In genomic region chr4:83252782-83253405, GRCh38 we compare ENCODE assay signal across 8 cellular contexts. TPM values are rescaled to one million over a fixed set of nuclear protein-coding genes. Genes with fewer than 3 reads are reported as not detected.
DNase-seq lines count a peak whose midpoint lies in the region; ATAC-seq and TF ChIP-seq lines count a peak whose summit lies in the region.

No MANE protein-coding gene starts in this region.

- H3K27me3 ChIP-seq in BE2C: no peaks in the 10 kb centered on the region

- no peaks in the 10 kb centered on the region for H3K4me1 ChIP-seq in BE2C

- DNase-seq in BE2C (peak; percentile 80), RPMI8226 (peak; percentile 82), activated T-helper 1 cell treated with Interleukin-2 at 50 U/mL for 16 hours (ENCODE audit: low read depth) (peak; percentile 55), germinal center (ENCODE audit: low spot score) (peak; percentile 67), retinal pigment epithelial cell (ENCODE audit: low read depth) (peak; percentile 13), cortex of kidney (lab: John Stamatoyannopoulos, UW) (no peak)

- H3K4me3 ChIP-seq in BE2C (ENCODE audit: low read depth, low read length) (no peak overlapping the region), retinal pigment epithelial cell (ENCODE audit: low read length) (no peak overlapping the region)

- TF ChIP-seq CTCF in BE2C (IDR thresholded peaks at IDR 0.05; ENCODE audit: low read depth, low read length) (peak; percentile 96), LNCAP (IDR thresholded peaks at IDR 0.05) (peak; percentile 66), retinal pigment epithelial cell (conservative IDR thresholded peaks at IDR 0.05; ENCODE audit: low read depth, low read length) (peak; percentile 76)

- ATAC-seq in GM19372 (IDR thresholded peaks at IDR 0.05; ENCODE audit: low read depth, unreplicated experiment): peak; percentile 64

- no peaks in the 10 kb centered on the region for H3K9me3 ChIP-seq in BE2C

- no peaks in the 10 kb centered on the region for H3K36me3 ChIP-seq in BE2C

RNA-seq across cellular contexts. Expression of gene COQ2, which starts 31.7 kb away (rescaled TPM):
- polyA plus RNA-seq in BE2C (2012; ENCODE audit: insufficient read depth, insufficient read length, low read depth): 4.2 TPM
